ENCODE assay signal across 13 cellular contexts in genomic region chrX:38304010-38304409, GRCh38. TPM values are rescaled to one million over a fixed set of nuclear protein-coding genes. Genes with fewer than 3 reads are reported as not detected.
DNase-seq lines count a peak whose midpoint lies in the region; ATAC-seq and TF ChIP-seq lines count a peak whose summit lies in the region.
"Had no signal": no experiment of that assay in that cellular context is flagged by ENCODE, and none has a peak within 500 bp of the region (broad histone marks: within the 10 kb centered on the region; RNA-seq: fewer than 3 reads in every experiment).

No MANE protein-coding gene starts in this region.

- 51% methylated on average over 4 of the region's 4 CpGs for WGBS in liver

- no peaks in the 10 kb centered on the region for H3K27me3 ChIP-seq in brain microvascular endothelial cell (replicated peaks)
- H3K27me3 ChIP-seq in liver (ENCODE audit: control insufficient read depth in 4 of 4, insufficient read depth in 4 of 4, low read length in 3 of 4): no peaks in the 10 kb centered on the region
- H3K27me3 ChIP-seq in CD4-positive, alpha-beta T cell (ENCODE audit: control insufficient read depth, insufficient read depth, low read length): no peaks in the 10 kb centered on the region
- H3K27me3 ChIP-seq: stomach had no signal

- no peak overlapping the region for H3K9ac ChIP-seq in liver (ENCODE audit: low read depth in 1 of 2, low read length in 2 of 2)

- H3K36me3 Mint-ChIP-seq in Calu3 (ENCODE audit: insufficient read depth, unreplicated experiment): no peaks in the 10 kb centered on the region
- peaks cover 35% of the 10 kb centered on the region for H3K36me3 Mint-ChIP-seq in CD4-positive, alpha-beta T cell (ENCODE audit: low read depth)

- H3K27me3 Mint-ChIP-seq in Calu3 (ENCODE audit: unreplicated experiment): no peaks in the 10 kb centered on the region
- no peaks in the 10 kb centered on the region for H3K27me3 Mint-ChIP-seq in CD4-positive, alpha-beta T cell

- ATAC-seq in GM18870 (IDR thresholded peaks at IDR 0.05; ENCODE audit: unreplicated experiment) (no peak), GM19035 (IDR thresholded peaks at IDR 0.05; ENCODE audit: unreplicated experiment) (no peak), GM18868 (IDR thresholded peaks at IDR 0.05; ENCODE audit: unreplicated experiment) (no peak)
- no peak for ATAC-seq in CD4-positive, alpha-beta T cell (ENCODE audit: poor library complexity)

- in situ Hi-C loops in brain microvascular endothelial cell (cut with HindIII; ENCODE audit: low pct_ligation_motif_present, low sequenced_read_pairs): no loop called here

- H3K9me3 Mint-ChIP-seq in Calu3 (ENCODE audit: low read depth, unreplicated experiment): no peaks in the 10 kb centered on the region
- no peaks in the 10 kb centered on the region for H3K9me3 Mint-ChIP-seq in CD4-positive, alpha-beta T cell

- H3K4me1 ChIP-seq in liver (ENCODE audit: control insufficient read depth in 4 of 4, insufficient read depth in 4 of 4, low read length in 3 of 4): peaks cover 0 to 3% (median 0%) of the 10 kb centered on the region in 4 donors
- H3K4me1 ChIP-seq: stomach had no signal

- TF ChIP-seq CTCF in Calu3 (IDR thresholded peaks at IDR 0.05; ENCODE audit: unreplicated experiment): peak; percentile 42
- TF ChIP-seq CTCF in LNCAP (IDR thresholded peaks at IDR 0.05): peak; percentile 17; the same call in 1 of the 2 replicates
- peak; percentile 58 for TF ChIP-seq CTCF in brain microvascular endothelial cell (IDR thresholded peaks at IDR 0.05; ENCODE audit: low read depth, low read length, missing control alignments)
- TF ChIP-seq CTCF in liver (IDR thresholded peaks at IDR 0.05; ENCODE audit: low read depth, low read length, missing input control): peak; percentile 29
- no peak for TF ChIP-seq CTCF in CD4-positive, alpha-beta T cell (IDR thresholded peaks at IDR 0.05)

- intact Hi-C loops in Calu3 (cut with micrococcal nuclease; ENCODE audit: unreplicated experiment): no loop called here
- intact Hi-C loops in CD4-positive, alpha-beta T cell (cut with DNase I, micrococcal nuclease): no loop called here

- H3K4me3 ChIP-seq in brain microvascular endothelial cell (ENCODE audit: low read depth, low read length): no peak overlapping the region
- no peak overlapping the region for H3K4me3 ChIP-seq in liver (ENCODE audit: low read depth in 1 of 3, low read length in 3 of 3)
- H3K4me3 ChIP-seq: SK-N-MC, stomach had no signal

- no peaks in the 10 kb centered on the region for H3K9me3 ChIP-seq in liver (ENCODE audit: control insufficient read depth in 4 of 4, low read length in 3 of 4)
- no peaks in the 10 kb centered on the region for H3K9me3 ChIP-seq in CD4-positive, alpha-beta T cell (ENCODE audit: control insufficient read depth, low read length)
- H3K9me3 ChIP-seq: stomach had no signal

- H3K36me3 ChIP-seq in brain microvascular endothelial cell (replicated peaks): no peaks in the 10 kb centered on the region
- H3K36me3 ChIP-seq in liver (ENCODE audit: control insufficient read depth in 4 of 4, insufficient read depth in 3 of 4, low read depth in 1 of 4, low read length in 3 of 4): peaks cover 0 to 2% (median 0%) of the 10 kb centered on the region in 4 donors

- POLR2A ChIA-PET in CD4-positive, alpha-beta T cell (lab: Charles Lee): no interaction called here

- CTCF ChIA-PET in Calu3 (lab: Charles Lee): interaction anchor here (2.3 kb wide), 1 partner anchor 23 kb away, joined by 12 read pairs; the partner anchor contains the start of gene RPGR
- CTCF ChIA-PET in CD4-positive, alpha-beta T cell (lab: Charles Lee): no interaction called here

- H3K4me1 Mint-ChIP-seq in Calu3 (ENCODE audit: low read depth, unreplicated experiment): no peaks in the 10 kb centered on the region
- no peaks in the 10 kb centered on the region for H3K4me1 Mint-ChIP-seq in CD4-positive, alpha-beta T cell (ENCODE audit: low read depth)

- no peak overlapping the region for H3K4me3 Mint-ChIP-seq in Calu3 (ENCODE audit: low read depth, unreplicated experiment)
- H3K4me3 Mint-ChIP-seq in CD4-positive, alpha-beta T cell: no peak overlapping the region

- DNase-seq in Calu3 (no peak), brain microvascular endothelial cell (no peak)
- DNase-seq in CD4-positive, alpha-beta T cell: no peak
- DNase-seq: DMS153, head of caudate nucleus, NCI-H2029 treated with DMSO at 0.1 percent for 48 hours, stomach had no signal

- no peak overlapping the region for H3K27ac ChIP-seq in brain microvascular endothelial cell
- H3K27ac ChIP-seq in liver (ENCODE audit: low read depth in 1 of 2, low read length in 2 of 2): no peak overlapping the region
- no peak overlapping the region for H3K27ac ChIP-seq in CD4-positive, alpha-beta T cell (ENCODE audit: low read depth, low read length)
- H3K27ac ChIP-seq: SK-N-MC, stomach had no signal

- TF ChIP-seq RAD21 in liver (IDR thresholded peaks at IDR 0.05): peak; percentile 38 to 59

- no TSS peak for BruUV-seq in Calu3 (replicated peaks; lab: Mats Ljungman, UMichigan)

- H3K27ac Mint-ChIP-seq in Calu3 (ENCODE audit: unreplicated experiment): no peak overlapping the region
- no peak overlapping the region for H3K27ac Mint-ChIP-seq in CD4-positive, alpha-beta T cell

TF ChIP-seq in liver, 16 proteins besides CTCF, POLR2A, EP300 and RAD21:
- TF ChIP-seq EGR1 (IDR thresholded peaks at IDR 0.05; ENCODE audit: low read depth in 2 of 2): no peak
- no peak for TF ChIP-seq NR2F2 (IDR thresholded peaks at IDR 0.05)
- no peak for TF ChIP-seq TAF1 (conservative IDR thresholded peaks at IDR 0.05)
- TF ChIP-seq YY1 (IDR thresholded peaks at IDR 0.05): no peak
- TF ChIP-seq ZBTB33 (IDR thresholded peaks at IDR 0.05): no peak
- TF ChIP-seq FOXA1 (IDR thresholded peaks at IDR 0.05): no peak
- TF ChIP-seq HNF4G (IDR thresholded peaks at IDR 0.05): no peak
- TF ChIP-seq RXRA (IDR thresholded peaks at IDR 0.05): no peak

RNA-seq across cellular contexts. Expression of gene RPGR, which starts 23.3 kb away (rescaled TPM):
- 8.9 and 10.5 TPM in 2 replicates for total RNA-seq in Calu3 (2022)
- 1 to 10 TPM; 3.8 to 7.2 TPM for total RNA-seq in liver
- 1 to 10 TPM; 1.7 to 3.2 TPM for polyA plus RNA-seq in liver
- 10 to 100 TPM; 17.1 to 18.2 TPM for total RNA-seq in CD4-positive, alpha-beta T cell

RNA-seq across cellular contexts. Expression of gene OTC, which starts 48.4 kb away (rescaled TPM):
- total RNA-seq in Calu3 (2022): not detected in 2 replicates
- total RNA-seq in liver: 10 to 100 TPM; 46.3 to 67.9 TPM
- polyA plus RNA-seq in liver: 10 to 100 TPM; 41.5 to 72.1 TPM
- not detected for total RNA-seq in CD4-positive, alpha-beta T cell
- polyA plus RNA-seq: stomach had no signal

Comparison
In these comparisons a context has a peak if more than half of its experiments do, and no peak if none do; other contexts are left out.
1. RNA of gene OTC, which starts 48.4 kb away (total RNA-seq): 46.3 to 67.9 TPM in liver; not detected in Calu3 and not detected in CD4-positive, alpha-beta T cell; every median in the first group is over 10 times any median in the second.